1 cellular context compared by ENCODE assay signal in genomic region chr6:27605401-27606342, GRCh38.
TF ChIP-seq lines count a peak whose summit lies in the region.

No MANE protein-coding gene starts in this region.

TF ChIP-seq in HEK293, 187 proteins besides CTCF, POLR2A, EP300 and RAD21 (continued from another document and continues in another):
- TF ChIP-seq ZSCAN4 (tag by site-specific recombination; IDR thresholded peaks at IDR 0.05) (no peak), ZNF133 (tag by site-specific recombination; IDR thresholded peaks at IDR 0.05) (no peak), ZNF335 (tag by site-specific recombination; conservative IDR thresholded peaks at IDR 0.05) (peak; percentile 80), ZNF157 (tag by site-specific recombination; IDR thresholded peaks at IDR 0.05) (no peak), ZNF513 (tag by site-specific recombination; IDR thresholded peaks at IDR 0.05) (no peak; the same call in 1 of the 2 replicates), ZNF37A (tag by site-specific recombination; IDR thresholded peaks at IDR 0.05) (no peak), ZNF274 (IDR thresholded peaks at IDR 0.05; ENCODE audit: low read length) (no peak), ZNF274 (tag by site-specific recombination; IDR thresholded peaks at IDR 0.05; ENCODE audit: borderline replicate concordance) (no peak), ZNF704 (tag by site-specific recombination; IDR thresholded peaks at IDR 0.05) (no peak), ZNF155 (tag by site-specific recombination; IDR thresholded peaks at IDR 0.05) (no peak), ZNF677 (tag by site-specific recombination; IDR thresholded peaks at IDR 0.05) (no peak), GLI4 (tag by site-specific recombination; IDR thresholded peaks at IDR 0.05) (no peak), ZBTB21 (tag by site-specific recombination; IDR thresholded peaks at IDR 0.05) (peak; percentile 30; the same call in 1 of the 2 replicates), ZBTB26 (tag by site-specific recombination; optimal IDR thresholded peaks at IDR 0.05) (no peak), ZNF514 (tag by site-specific recombination; IDR thresholded peaks at IDR 0.05) (no peak), ZBTB48 (tag by site-specific recombination; IDR thresholded peaks at IDR 0.05) (no peak), ZNF560 (tag by site-specific recombination; IDR thresholded peaks at IDR 0.05; ENCODE audit: borderline replicate concordance) (no peak), TRIM28 (IDR thresholded peaks at IDR 0.05; ENCODE audit: borderline replicate concordance, low read length) (peak; percentile 76; the same call in 1 of the 2 replicates), ZNF391 (tag by site-specific recombination; IDR thresholded peaks at IDR 0.05; ENCODE audit: borderline replicate concordance, low read depth) (peak; percentile 59; the same call in 1 of the 2 replicates), TCF7L2 (IDR thresholded peaks at IDR 0.05; ENCODE audit: borderline replicate concordance, low read depth, low read length) (no peak), ZNF843 (tag by site-specific recombination; IDR thresholded peaks at IDR 0.05) (no peak), KLF16 (tag by site-specific recombination; IDR thresholded peaks at IDR 0.05) (no peak), ZBTB10 (tag by site-specific recombination; IDR thresholded peaks at IDR 0.05) (no peak), ZNF548 (tag by site-specific recombination; IDR thresholded peaks at IDR 0.05) (no peak), ZSCAN5A (tag by site-specific recombination; IDR thresholded peaks at IDR 0.05) (no peak), ZBTB49 (tag by site-specific recombination; IDR thresholded peaks at IDR 0.05; ENCODE audit: low read depth) (no peak), KLF9 (tag by site-specific recombination; IDR thresholded peaks at IDR 0.05; ENCODE audit: low read depth) (no peak), ZNF416 (tag by site-specific recombination; IDR thresholded peaks at IDR 0.05) (no peak), ZNF341 (tag by site-specific recombination; IDR thresholded peaks at IDR 0.05; ENCODE audit: low read depth) (peak; percentile 88), SP3 (tag by site-specific recombination; IDR thresholded peaks at IDR 0.05) (0 out of 2 replicates have a peak, but pooled peaks have one; percentile 42), ZNF544 (tag by site-specific recombination; IDR thresholded peaks at IDR 0.05) (no peak), ZNF311 (tag by site-specific recombination; IDR thresholded peaks at IDR 0.05; ENCODE audit: borderline replicate concordance) (no peak), ZNF621 (tag by site-specific recombination; IDR thresholded peaks at IDR 0.05) (no peak), INSM2 (tag by site-specific recombination; IDR thresholded peaks at IDR 0.05) (peak; percentile 48), ZNF654 (tag by site-specific recombination; IDR thresholded peaks at IDR 0.05; ENCODE audit: low read depth) (0 out of 2 replicates have a peak, but pooled peaks have one; percentile 10), AEBP2 (tag by site-specific recombination; IDR thresholded peaks at IDR 0.05; ENCODE audit: borderline replicate concordance) (no peak), ZNF146 (tag by site-specific recombination; IDR thresholded peaks at IDR 0.05) (no peak), ZNF623 (tag by site-specific recombination; IDR thresholded peaks at IDR 0.05) (no peak; the same call in 1 of the 2 replicates), ZNF366 (tag by site-specific recombination; conservative IDR thresholded peaks at IDR 0.05) (peak; percentile 40; the same call in 1 of the 2 replicates), ZFP37 (tag by site-specific recombination; IDR thresholded peaks at IDR 0.05) (peak; percentile 90), KLF1 (tag by site-specific recombination; IDR thresholded peaks at IDR 0.05) (peak; percentile 30), ZNF571 (tag by site-specific recombination; IDR thresholded peaks at IDR 0.05) (no peak), ZNF24 (tag by site-specific recombination; IDR thresholded peaks at IDR 0.05) (peak; percentile 72), GLI2 (tag by site-specific recombination; IDR thresholded peaks at IDR 0.05; ENCODE audit: borderline replicate concordance, low read depth) (no peak), ZSCAN16 (tag by site-specific recombination; IDR thresholded peaks at IDR 0.05) (no peak), ZBTB8A (tag by site-specific recombination; IDR thresholded peaks at IDR 0.05) (0 out of 2 replicates have a peak, but pooled peaks have one; percentile 15), OVOL3 (tag by site-specific recombination; IDR thresholded peaks at IDR 0.05) (no peak), ZNF747 (tag by site-specific recombination; IDR thresholded peaks at IDR 0.05) (no peak), ZBTB44 (tag by site-specific recombination; IDR thresholded peaks at IDR 0.05) (peak; percentile 54; the same call in 1 of the 2 replicates), SALL2 (tag by site-specific recombination; IDR thresholded peaks at IDR 0.05; ENCODE audit: borderline replicate concordance) (no peak), ZFP69B (tag by site-specific recombination; IDR thresholded peaks at IDR 0.05) (peak; percentile 67; the same call in 1 of the 2 replicates), ZNF394 (tag by site-specific recombination; IDR thresholded peaks at IDR 0.05; ENCODE audit: borderline replicate concordance) (peak; percentile 51; the same call in 1 of the 2 replicates)
